ENCODE assay signal across 1 cellular context in genomic region chr7:103877565-103877964, GRCh38.
TF ChIP-seq lines count a peak whose summit lies in the region.

No MANE protein-coding gene starts in this region.

TF ChIP-seq in SK-N-SH, 30 proteins besides CTCF, POLR2A, EP300 and RAD21 (continued from another document):
- TF ChIP-seq REST (IDR thresholded peaks at IDR 0.05; ENCODE audit: low read depth, low read length) (no peak), SMC3 (IDR thresholded peaks at IDR 0.05; ENCODE audit: low read depth, low read length) (no peak), RXRA (IDR thresholded peaks at IDR 0.05; ENCODE audit: borderline replicate concordance, low read depth) (no peak), POLR2AphosphoS5 (IDR thresholded peaks at IDR 0.05; ENCODE audit: low read depth, low read length) (no peak)
